ENCODE assay signal across 8 cellular contexts in genomic region chr2:85561280-85562212, GRCh38. TPM values are rescaled to one million over a fixed set of nuclear protein-coding genes. Genes with fewer than 3 reads are reported as not detected.
DNase-seq lines count a peak whose midpoint lies in the region; ATAC-seq, FAIRE-seq and TF ChIP-seq lines count a peak whose summit lies in the region.

Gene GGCX (minus strand): TSS chr2:85561493. CDS start chr2:85561428, 65 bp downstream.

- H3K9me3 Mint-ChIP-seq in T-cell: no peaks in the 10 kb centered on the region
- H3K9me3 Mint-ChIP-seq in type B pancreatic cell: no peaks in the 10 kb centered on the region

- intact Hi-C loops in heart left ventricle (cut with DNase I): loop anchor here in 8 of 10 donors (1.0 to 5.0 kb wide), 6 partner anchors 23 to 56 kb away; partner anchors contain the start of genes TMEM150A (in 3 of the 8), USP39 (in 3 of the 8), C2orf68 (in 2 of the 8) and MAT2A (in 1 of the 8)
- intact Hi-C loops in posterior cingulate gyrus (cut with DNase I): loop anchor here (2.0 kb wide), 1 partner anchor 33 kb away; the partner anchor contains the start of gene RNF181

- H3K4me3 Mint-ChIP-seq in T-cell: peak within 1 kb of the TSS; percentile 93 to 98 (median 97)
- peak within 1 kb of the TSS; percentile 99 for H3K4me3 Mint-ChIP-seq in type B pancreatic cell

- peaks cover 17% of the 10 kb centered on the region for H3K4me1 ChIP-seq in adipocyte (ENCODE audit: control insufficient read depth, insufficient read depth, low read length)
- H3K4me1 ChIP-seq in heart left ventricle: peaks cover 0 to 32% (median 14%) of the 10 kb centered on the region in 12 donors

- H3K36me3 ChIP-seq in adipocyte (ENCODE audit: control insufficient read depth, insufficient read depth, low read length, severe bottlenecking) (peaks cover 19% of the 10 kb centered on the region), heart left ventricle (peaks cover 0 to 30% (median 23%) of the 10 kb centered on the region in 9 donors)

- peak in 6 of 12 donors; percentile 12 to 62 (median 30) for TF ChIP-seq CTCF in heart left ventricle (IDR thresholded peaks at IDR 0.05)
- TF ChIP-seq CTCF in type B pancreatic cell (conservative IDR thresholded peaks at IDR 0.05): no peak

- H3K27ac ChIP-seq in heart left ventricle: peak within 1 kb of the TSS; percentile 56 to 96 (median 89)

- FAIRE-seq in GM12892 (lab: Jason Lieb, UNC): peak; percentile 96

- 4 to 9% (median 6%) methylated on average over 32 to 64 of the region's 64 CpGs for WGBS in heart left ventricle, 4 donors

- ATAC-seq in HG02840 (IDR thresholded peaks at IDR 0.05; ENCODE audit: low FRiP score, unreplicated experiment) (peak; percentile 90), T-cell (replicated peaks in 1 of 4) (peak; percentile 94 to 96 (median 96)), heart left ventricle (peak; percentile 95 to 97 (median 96))

- H3K4me1 Mint-ChIP-seq in T-cell (peaks cover 27 to 33% (median 28%) of the 10 kb centered on the region in 3 donors), type B pancreatic cell (ENCODE audit: unreplicated experiment) (peaks cover 26% of the 10 kb centered on the region)

- peak within 1 kb of the TSS; percentile 96 to 98 for H3K27ac Mint-ChIP-seq in T-cell
- peak within 1 kb of the TSS; percentile 99 for H3K27ac Mint-ChIP-seq in type B pancreatic cell

- no peaks in the 10 kb centered on the region for H3K27me3 ChIP-seq in adipocyte (replicated peaks; ENCODE audit: control insufficient read depth, insufficient read depth, low read length)
- H3K27me3 ChIP-seq in heart left ventricle: no peaks in the 10 kb centered on the region

- H3K27me3 Mint-ChIP-seq in T-cell: no peaks in the 10 kb centered on the region
- H3K27me3 Mint-ChIP-seq in type B pancreatic cell: no peaks in the 10 kb centered on the region

- peak within 1 kb of the TSS; percentile 99 for H3K9ac ChIP-seq in adipocyte (ENCODE audit: low read length)

- H3K9me3 ChIP-seq in adipocyte (ENCODE audit: control insufficient read depth, low read length): no peaks in the 10 kb centered on the region
- H3K9me3 ChIP-seq in heart left ventricle: no peaks in the 10 kb centered on the region

- POLR2A ChIA-PET in T-cell (lab: Charles Lee): interaction anchor here (0.6 to 1.1 kb wide), 7 partner anchors 11 to 237 kb away, joined by 3 to 4 read pairs (median 3); no protein-coding TSS in a partner anchor

- DNase-seq in GM12892 (ENCODE audit: insufficient read length) (peak; percentile 91), NCI-H146 (lab: John Stamatoyannopoulos, UW) (peak; percentile 96), T-cell (peak; percentile 83 to 96 (median 94)), adipocyte (ENCODE audit: low read depth) (peak; percentile 99), heart left ventricle (peak; percentile 96 to 98 (median 97)), posterior cingulate gyrus (peak; percentile 93 to 98 (median 95)), type B pancreatic cell (ENCODE audit: extremely low spot score, unreplicated experiment) (peak; percentile 95)

- H3K36me3 Mint-ChIP-seq in T-cell (peaks cover 6% of the 10 kb centered on the region), type B pancreatic cell (peaks cover 7% of the 10 kb centered on the region)

- CTCF ChIA-PET in T-cell (lab: Charles Lee): interaction anchor here (0.6 to 1.7 kb wide), 6 partner anchors 10 to 659 kb away, joined by 3 to 10 read pairs (median 4); partner anchors contain the start of gene MAT2A (in 1 of the 2)

- peak within 1 kb of the TSS; percentile 95 for H3K4me3 ChIP-seq in adipocyte (ENCODE audit: low read length)
- peak within 1 kb of the TSS; percentile 62 to 93 (median 79) for H3K4me3 ChIP-seq in heart left ventricle

- TF ChIP-seq POLR2A in GM12892 (IDR thresholded peaks at IDR 0.05; ENCODE audit: low read depth, low read length) (peak; percentile 96), heart left ventricle (IDR thresholded peaks at IDR 0.05) (peak in 1 of 2 donors; percentile 91)

RNA-seq across cellular contexts. Expression of gene GGCX, which starts in this region (rescaled TPM):
- 15.3 TPM for polyA plus RNA-seq in GM12892 (2012; ENCODE audit: missing spikeins)
- 10 to 100 TPM; 20.4 to 29.7 (median 25.7) TPM for total RNA-seq in T-cell
- 10 to 100 TPM; 13.2 to 30.7 (median 20.8) TPM for total RNA-seq in heart left ventricle
- 10 to 100 TPM; 12.6 to 28.7 TPM for polyA plus RNA-seq in heart left ventricle
- total RNA-seq in type B pancreatic cell (ENCODE audit: low replicate concordance): 62.6 and 76.2 TPM in 2 replicates

Comparison
In these comparisons a context has a peak if more than half of its experiments do, and no peak if none do; other contexts are left out.
1. Peak in every context shown above with its lines: DNase-seq, ATAC-seq, H3K4me3 ChIP-seq and H3K27ac ChIP-seq.